1 cellular context compared by ENCODE assay signal in genomic region chr11:118597556-118597955, GRCh38.
TF ChIP-seq lines count a peak whose summit lies in the region.

No MANE protein-coding gene starts in this region.

TF ChIP-seq in HepG2, 621 proteins besides CTCF, POLR2A, EP300 and RAD21:
- TF ChIP-seq SKI (IDR thresholded peaks at IDR 0.05; ENCODE audit: partially characterized antibody) (no peak), ZNF234 (CRISPR knock-in tag; conservative IDR thresholded peaks at IDR 0.05) (no peak), NFYB (CRISPR knock-in tag; IDR thresholded peaks at IDR 0.05) (no peak), PRPF4 (IDR thresholded peaks at IDR 0.05; ENCODE audit: low read depth, low read length, poor library complexity, severe bottlenecking) (peak; percentile 57), ZBTB38 (CRISPR knock-in tag; IDR thresholded peaks at IDR 0.05) (0 out of 2 replicates have a peak, but pooled peaks have one; percentile 29), ZNF17 (CRISPR knock-in tag; IDR thresholded peaks at IDR 0.05) (no peak), NR1H2 (CRISPR knock-in tag; IDR thresholded peaks at IDR 0.05; ENCODE audit: borderline replicate concordance, low read depth) (no peak)
- TF ChIP-seq, protein P1, sequence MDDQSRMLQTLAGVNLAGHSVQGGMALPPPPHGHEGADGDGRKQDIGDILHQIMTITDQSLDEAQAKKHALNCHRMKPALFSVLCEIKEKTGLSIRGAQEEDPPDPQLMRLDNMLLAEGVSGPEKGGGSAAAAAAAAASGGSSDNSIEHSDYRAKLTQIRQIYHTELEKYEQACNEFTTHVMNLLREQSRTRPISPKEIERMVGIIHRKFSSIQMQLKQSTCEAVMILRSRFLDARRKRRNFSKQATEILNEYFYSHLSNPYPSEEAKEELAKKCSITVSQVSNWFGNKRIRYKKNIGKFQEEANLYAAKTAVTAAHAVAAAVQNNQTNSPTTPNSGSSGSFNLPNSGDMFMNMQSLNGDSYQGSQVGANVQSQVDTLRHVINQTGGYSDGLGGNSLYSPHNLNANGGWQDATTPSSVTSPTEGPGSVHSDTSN (CRISPR knock-in tag; IDR thresholded peaks at IDR 0.05; ENCODE audit: borderline replicate concordance): no peak
